Comparison of ENCODE assay signal across 21 cellular contexts in the genomic region with DNA sequence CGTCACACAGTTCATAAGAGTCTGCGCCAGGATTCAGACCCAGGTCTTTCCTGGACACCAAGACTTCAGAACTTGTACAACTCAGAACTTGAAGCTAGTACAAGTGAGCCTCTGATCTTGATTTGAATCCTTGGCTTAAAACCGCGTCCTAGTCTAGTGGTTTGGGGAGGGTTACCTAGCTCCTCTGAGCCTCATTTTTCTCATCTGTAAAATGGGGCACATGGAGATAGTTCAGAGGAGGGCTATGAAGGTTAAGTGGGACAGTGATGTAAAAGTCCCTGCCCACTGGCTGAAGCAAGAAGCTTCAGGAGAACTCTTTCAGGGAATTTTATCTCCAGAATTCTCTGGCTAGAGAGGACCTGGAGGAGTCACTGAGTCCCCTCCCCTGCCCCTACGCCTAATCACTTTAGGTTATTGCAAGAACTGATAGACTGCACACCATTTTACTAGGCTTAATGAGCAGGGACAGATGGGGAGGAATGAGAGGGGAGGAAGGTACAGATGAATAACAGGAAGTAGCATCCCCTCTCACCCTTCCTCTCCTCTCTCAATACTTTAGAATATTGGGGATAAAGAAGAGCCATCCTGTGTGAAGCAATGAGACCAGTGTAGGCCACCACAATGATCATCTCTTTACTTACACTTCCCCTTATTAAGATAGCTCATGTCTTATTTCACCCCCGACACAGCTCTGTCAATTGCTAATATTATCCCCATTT. TPM values are rescaled to one million over a fixed set of nuclear protein-coding genes. Genes with fewer than 3 reads are reported as not detected.
DNase-seq lines count a peak whose midpoint lies in the region; ATAC-seq and TF ChIP-seq lines count a peak whose summit lies in the region.
"Had no signal": no experiment of that assay in that cellular context is flagged by ENCODE, and none has a peak within 500 bp of the region (broad histone marks: within the 10 kb centered on the region; RNA-seq: fewer than 3 reads in every experiment).

No MANE protein-coding gene starts in this region.

- no peaks in the 10 kb centered on the region for H3K9me3 ChIP-seq in BLaER1
- H3K9me3 ChIP-seq: gastroesophageal sphincter, stomach had no signal

- CTCF ChIA-PET in T-cell (lab: Charles Lee) = no interaction called here

- ATAC-seq in T-cell (replicated peaks in 1 of 4) (no peak), HG03442 (IDR thresholded peaks at IDR 0.05; ENCODE audit: unreplicated experiment) (no peak)
- ATAC-seq: gastroesophageal sphincter had no signal

- peaks cover 61% of the 10 kb centered on the region for H3K4me1 ChIP-seq in BLaER1
- H3K4me1 ChIP-seq: parathyroid adenoma had no signal

- TF ChIP-seq CTCF in mesothelial cell of epicardium (IDR thresholded peaks at IDR 0.05; ENCODE audit: unreplicated experiment) = no peak

- no peaks in the 10 kb centered on the region for H3K9me3 Mint-ChIP-seq in mesothelial cell of epicardium
- no peaks in the 10 kb centered on the region for H3K9me3 Mint-ChIP-seq in T-cell
- H3K9me3 Mint-ChIP-seq: activated T-helper 1 cell treated with anti-CD3 and anti-CD28 coated beads, Interleukin-12 subunit alpha, Interleukin-12 subunit beta, Interleukin-2, Interleukin-4 antibody, amounts not matched to agents 30 ng/mL and 10 ng/mL and 1 ng/mL, durations not matched to agents 14 hours and 24 hours and 36 hours had no signal

- no peaks in the 10 kb centered on the region for H3K36me3 Mint-ChIP-seq in mesothelial cell of epicardium
- no peaks in the 10 kb centered on the region for H3K36me3 Mint-ChIP-seq in T-cell

- 0 out of 2 replicates have a peak overlapping the region, but pooled peaks have one; percentile 80 for H3K27ac ChIP-seq in BLaER1
- H3K27ac ChIP-seq: gastroesophageal sphincter, parathyroid adenoma, RWPE1, stomach, WERI-Rb-1 had no signal

- DNase-seq in Kasumi-1 (lab: John Stamatoyannopoulos, UW) (peak; percentile 70 to 84), SIG-M5 treated with dmso at 0.1 percent for 504 hours (lab: John Stamatoyannopoulos, UW; ENCODE audit: unreplicated experiment) (peak; percentile 70), mesothelial cell of epicardium (ENCODE audit: low spot score in 2 of 2, unreplicated experiment in 2 of 2) (no peak), T-cell (no peak), nucleus accumbens (lab: John Stamatoyannopoulos, UW) (no peak)
- DNase-seq: Calu3; erythroblast; Karpas-422; NCI-H1417 treated with DMSO at 0.1 percent for 48 hours; stimulated activated CD4-positive, alpha-beta T cell treated with anti-CD3 and anti-CD28 coated beads, Interleukin-1b, Interleukin-23, amount 100 ng/mL, for 48 hours; stomach; WERI-Rb-1 had no signal

- POLR2A ChIA-PET in T-cell (lab: Charles Lee) = no interaction called here

- H3K27me3 Mint-ChIP-seq in mesothelial cell of epicardium (ENCODE audit: low read depth) = no peaks in the 10 kb centered on the region
- peaks cover 0 to under 1% of the 10 kb centered on the region in 2 donors for H3K27me3 Mint-ChIP-seq in T-cell

- H4K20me1 ChIP-seq in BLaER1 = no peaks in the 10 kb centered on the region

- H3K4me3 Mint-ChIP-seq in mesothelial cell of epicardium (no peak overlapping the region), T-cell (no peak overlapping the region)
- H3K4me3 Mint-ChIP-seq: activated T-helper 1 cell treated with anti-CD3 and anti-CD28 coated beads, Interleukin-12 subunit alpha, Interleukin-12 subunit beta, Interleukin-2, Interleukin-4 antibody, amounts not matched to agents 30 ng/mL and 10 ng/mL and 1 ng/mL, durations not matched to agents 14 hours and 24 hours and 36 hours had no signal

- H3K27me3 ChIP-seq in BLaER1 = no peaks in the 10 kb centered on the region
- H3K27me3 ChIP-seq: gastroesophageal sphincter, stomach had no signal

- peaks cover 34% of the 10 kb centered on the region for H3K4me1 Mint-ChIP-seq in mesothelial cell of epicardium
- peaks cover 9 to 17% (median 13%) of the 10 kb centered on the region in 3 donors for H3K4me1 Mint-ChIP-seq in T-cell

- H3K4me2 ChIP-seq in BLaER1 = peak overlapping the region; percentile 67

- H3K4me3 ChIP-seq in BLaER1 = no peak overlapping the region
- H3K4me3 ChIP-seq: gastroesophageal sphincter, stomach had no signal

- H3K27ac Mint-ChIP-seq in mesothelial cell of epicardium = peak overlapping the region; percentile 49
- H3K27ac Mint-ChIP-seq in T-cell = no peak overlapping the region
- H3K27ac Mint-ChIP-seq: activated T-helper 1 cell treated with anti-CD3 and anti-CD28 coated beads, Interleukin-12 subunit alpha, Interleukin-12 subunit beta, Interleukin-2, Interleukin-4 antibody, amounts not matched to agents 30 ng/mL and 10 ng/mL and 1 ng/mL, durations not matched to agents 14 hours and 24 hours and 36 hours had no signal

- no peak overlapping the region for H3K9ac ChIP-seq in BLaER1
- H3K9ac ChIP-seq: parathyroid adenoma had no signal

- H3K36me3 ChIP-seq in BLaER1 = no peaks in the 10 kb centered on the region
- H3K36me3 ChIP-seq: gastroesophageal sphincter, stomach, WERI-Rb-1 had no signal

RNA-seq across cellular contexts. Expression of a gene that starts 48.8 kb away (rescaled TPM):
- 0.35 to 0.36 TPM (median 0.36 TPM) in 3 replicates for total RNA-seq in mesothelial cell of epicardium
- not detected for total RNA-seq in T-cell
- total RNA-seq: activated CD8-positive, alpha-beta memory T cell treated with anti-CD3 and anti-CD28 coated beads for 36 hours; activated T-helper 1 cell treated with anti-CD3 and anti-CD28 coated beads, Interleukin-12 subunit alpha, Interleukin-12 subunit beta, Interleukin-2, Interleukin-4 antibody, amounts not matched to agents 30 ng/mL and 10 ng/mL and 1 ng/mL, durations not matched to agents 14 hours and 24 hours and 36 hours; dermis microvascular lymphatic vessel endothelial cell; gastroesophageal sphincter; stomach; ureter had no signal

Comparison
In these comparisons a context has a peak if more than half of its experiments do, and no peak if none do; other contexts are left out.
1. DNase-seq: peak in Kasumi-1 (2 of 2) and SIG-M5 treated with dmso at 0.1 percent for 504 hours (single experiment); none in mesothelial cell of epicardium (0 of 2), T-cell (0 of 34) and nucleus accumbens (0 of 56).